8 cellular contexts compared by ENCODE assay signal in genomic region chr18:79068946-79069791, GRCh38. TPM values are rescaled to one million over a fixed set of nuclear protein-coding genes. Genes with fewer than 3 reads are reported as not detected.
DNase-seq lines count a peak whose midpoint lies in the region; ATAC-seq, FAIRE-seq and TF ChIP-seq lines count a peak whose summit lies in the region.

TSS of gene ATP9B (plus strand) at chr18:79069394. CDS start at chr18:79069411, 17 bp downstream.

- H3K27ac ChIP-seq in left ventricle myocardium inferior (replicated peaks), result peak within 1 kb of the TSS; percentile 94
- H3K27ac ChIP-seq in prostate gland, result peak within 1 kb of the TSS; percentile 91 to 95
- peak within 1 kb of the TSS; percentile 96 for H3K27ac ChIP-seq in urinary bladder (ENCODE audit: low read depth)

- intact Hi-C loops in left ventricle myocardium inferior (cut with micrococcal nuclease) (no loop called here), prostate gland (cut with DNase I) (loop anchor here (10.0 kb wide), 1 partner anchor 606 kb away; the partner anchor contains the start of gene CTDP1)

- H3K27me3 Mint-ChIP-seq in T-helper 1 cell treated with Interleukin-12 subunit alpha and Interleukin-12 subunit beta and Interleukin-4 antibody, amounts not matched to agents 30 μg/mL and 1 μg/mL, for 36 hours (ENCODE audit: low read depth), result peaks cover 22% of the 10 kb centered on the region

- H3K27me3 ChIP-seq in left ventricle myocardium inferior (ENCODE audit: low read depth), result no peaks in the 10 kb centered on the region
- no peaks in the 10 kb centered on the region for H3K27me3 ChIP-seq in prostate gland (replicated peaks; ENCODE audit: insufficient read depth)

- TF ChIP-seq POLR2A in GM12892 (IDR thresholded peaks at IDR 0.05; ENCODE audit: low read depth, low read length) (peak; percentile 72; the same call in 1 of the 2 replicates), prostate gland (IDR thresholded peaks at IDR 0.05) (peak; percentile 74)

- H3K36me3 ChIP-seq in left ventricle myocardium inferior (no peaks in the 10 kb centered on the region), prostate gland (no peaks in the 10 kb centered on the region), urinary bladder (ENCODE audit: insufficient read depth) (no peaks in the 10 kb centered on the region)

- H3K4me1 ChIP-seq in left ventricle myocardium inferior (peaks cover 37% of the 10 kb centered on the region), prostate gland (replicated peaks) (no peaks in the 10 kb centered on the region), urinary bladder (ENCODE audit: insufficient read depth) (no peaks in the 10 kb centered on the region)

- under 1% methylated on average over 92 of the region's 118 CpGs for WGBS in prostate gland
- under 1% methylated on average over 118 of the region's 118 CpGs for WGBS in urinary bladder

- H3K9me3 Mint-ChIP-seq in T-helper 1 cell treated with Interleukin-12 subunit alpha and Interleukin-12 subunit beta and Interleukin-4 antibody, amounts not matched to agents 30 μg/mL and 1 μg/mL, for 36 hours, result peaks cover 23% of the 10 kb centered on the region

- H3K9me3 ChIP-seq in left ventricle myocardium inferior (replicated peaks), result peaks cover 11% of the 10 kb centered on the region
- no peaks in the 10 kb centered on the region for H3K9me3 ChIP-seq in prostate gland

- FAIRE-seq in GM12892 (lab: Jason Lieb, UNC), result peak; percentile 99

- peak within 1 kb of the TSS; percentile 94 for H3K4me3 Mint-ChIP-seq in T-helper 1 cell treated with Interleukin-12 subunit alpha and Interleukin-12 subunit beta and Interleukin-4 antibody, amounts not matched to agents 30 μg/mL and 1 μg/mL, for 36 hours

- H3K36me3 Mint-ChIP-seq in T-helper 1 cell treated with Interleukin-12 subunit alpha and Interleukin-12 subunit beta and Interleukin-4 antibody, amounts not matched to agents 30 μg/mL and 1 μg/mL, for 36 hours (ENCODE audit: low read depth), result peaks cover 33% of the 10 kb centered on the region

- peak; percentile 92 for ATAC-seq in HG02798 (IDR thresholded peaks at IDR 0.05; ENCODE audit: poor library complexity, unreplicated experiment)

- TF ChIP-seq CTCF in left ventricle myocardium inferior (IDR thresholded peaks at IDR 0.05; ENCODE audit: borderline replicate concordance) (peak; percentile 30), prostate gland (IDR thresholded peaks at IDR 0.05) (peak in 3 of 4 experiments; percentile 17 to 61 (median 29))

- H3K4me3 ChIP-seq in left ventricle myocardium inferior (peak within 1 kb of the TSS; percentile 90), prostate gland (peak within 1 kb of the TSS; percentile 87 to 99), urinary bladder (ENCODE audit: low read depth, low read length) (peak within 1 kb of the TSS; percentile 97)

- peak within 1 kb of the TSS; percentile 100 for H3K27ac Mint-ChIP-seq in T-helper 1 cell treated with Interleukin-12 subunit alpha and Interleukin-12 subunit beta and Interleukin-4 antibody, amounts not matched to agents 30 μg/mL and 1 μg/mL, for 36 hours

- DNase-seq in GM12892 (ENCODE audit: insufficient read length) (peak; percentile 88), NCI-H146 (lab: John Stamatoyannopoulos, UW) (peak; percentile 100), amniotic stem cell (lab: John Stamatoyannopoulos, UW) (peak; percentile 97), left ventricle myocardium inferior (peak; percentile 94), prostate gland (ENCODE audit: low spot score) (peak; percentile 96)

- H3K4me1 Mint-ChIP-seq in T-helper 1 cell treated with Interleukin-12 subunit alpha and Interleukin-12 subunit beta and Interleukin-4 antibody, amounts not matched to agents 30 μg/mL and 1 μg/mL, for 36 hours (ENCODE audit: low read depth), result peaks cover 24% of the 10 kb centered on the region

RNA-seq across cellular contexts. Expression of gene ATP9B, which starts in this region (rescaled TPM):
- polyA plus RNA-seq in GM12892 (2012; ENCODE audit: missing spikeins), result 8.7 TPM
- 12.6 TPM for total RNA-seq in left ventricle myocardium inferior
- 10 to 100 TPM; 33.8 to 55.6 TPM for total RNA-seq in prostate gland
- total RNA-seq in urinary bladder, result 89.2 TPM
- 20.2 TPM for polyA plus RNA-seq in urinary bladder

Comparison
In these comparisons a context has a peak if more than half of its experiments do, and no peak if none do; other contexts are left out.
1. Peak in every context shown above with its lines: DNase-seq, ATAC-seq, H3K4me3 ChIP-seq and H3K27ac ChIP-seq.